Comparison of ENCODE assay signal across 2 cellular contexts in genomic region chr2:128692895-128693519, GRCh38.
A peak's percentile ranks its signal among the peaks of the same experiment; 100 is the strongest.
TF ChIP-seq lines count a peak whose summit lies in the region.

No MANE protein-coding gene starts in this region.

TF ChIP-seq in Ishikawa, 13 proteins besides CTCF, POLR2A, EP300 and RAD21:
- TF ChIP-seq USF1 (IDR thresholded peaks at IDR 0.05) (0 out of 2 replicates have a peak, but pooled peaks have one; percentile 51), EGR1 (IDR thresholded peaks at IDR 0.05) (no peak)

TF ChIP-seq in H1, 55 proteins besides CTCF, POLR2A, EP300 and RAD21:
- TF ChIP-seq POLR2AphosphoS5 (IDR thresholded peaks at IDR 0.05; ENCODE audit: low read depth, low read length) (no peak), CTBP2 (IDR thresholded peaks at IDR 0.05; ENCODE audit: borderline replicate concordance, insufficient read depth, insufficient read length, low read length) (no peak), CBX8 (IDR thresholded peaks at IDR 0.05; ENCODE audit: borderline replicate concordance, low read depth, low read length) (no peak), CHD2 (IDR thresholded peaks at IDR 0.05; ENCODE audit: low read length) (no peak), RNF2 (IDR thresholded peaks at IDR 0.05; ENCODE audit: borderline replicate concordance, low read depth, low read length, missing control alignments, poor library complexity, severe bottlenecking) (no peak), GTF2F1 (IDR thresholded peaks at IDR 0.05; ENCODE audit: borderline replicate concordance, low read depth, low read length) (no peak), SUZ12 (IDR thresholded peaks at IDR 0.05; ENCODE audit: low read length) (no peak), USF2 (IDR thresholded peaks at IDR 0.05; ENCODE audit: low read length) (no peak), NRF1 (IDR thresholded peaks at IDR 0.05; ENCODE audit: low read depth, low read length) (no peak), JUND (IDR thresholded peaks at IDR 0.05; ENCODE audit: low read length) (no peak), BRCA1 (IDR thresholded peaks at IDR 0.05; ENCODE audit: low read depth, low read length) (no peak), SIN3A (conservative IDR thresholded peaks at IDR 0.05 in 1 of 2, IDR thresholded peaks at IDR 0.05 in 1 of 2; ENCODE audit: low read depth in 1 of 2, low read length in 2 of 2) (no peak), NANOG (IDR thresholded peaks at IDR 0.05; ENCODE audit: insufficient read depth, low read depth, low read length, poor library complexity, severe bottlenecking) (no peak), TBP (IDR thresholded peaks at IDR 0.05; ENCODE audit: low read depth, low read length) (no peak), CREB1 (IDR thresholded peaks at IDR 0.05) (no peak)
